In genomic region chr14:63210812-63211211, GRCh38 we compare ENCODE assay signal across 10 cellular contexts. TPM values are rescaled to one million over a fixed set of nuclear protein-coding genes. Genes with fewer than 3 reads are reported as not detected.
"Had no signal": no experiment of that assay in that cellular context is flagged by ENCODE, and none has a peak within 500 bp of the region (broad histone marks: within the 10 kb centered on the region; RNA-seq: fewer than 3 reads in every experiment).

No MANE protein-coding gene starts in this region.

- H3K4me3 Mint-ChIP-seq: GM23338, H9, HFFc6 had no signal

- H3K9me3 ChIP-seq: HAP-1 had no signal

- FAIRE-seq: H1, H54 had no signal

- H3K4me1 ChIP-seq: HAP-1 had no signal

- H3K9ac ChIP-seq: GM23248 had no signal

- H3K27ac ChIP-seq: GM23248 had no signal

- H3K9me3 Mint-ChIP-seq: GM23338, H9, HFFc6 had no signal

- H2AFZ ChIP-seq: GM23248, GM23338 had no signal

- H3K4me3 ChIP-seq: GM23248, GM23338, HAP-1 had no signal

- H3K36me3 ChIP-seq: HAP-1 had no signal

- H3K27ac Mint-ChIP-seq: GM23338, H9, HFFc6 had no signal

- H3K4me2 ChIP-seq: GM23338 had no signal

- DNase-seq: GM23248, GOT3, H7, H9, HCEC 1CT, HFFc6 had no signal

RNA-seq across cellular contexts. Expression of gene RHOJ, which starts 6.6 kb away (rescaled TPM):
- total RNA-seq: H1, H7, H9 had no signal
- polyA plus RNA-seq: GM23338 had no signal
